In the genomic region with DNA sequence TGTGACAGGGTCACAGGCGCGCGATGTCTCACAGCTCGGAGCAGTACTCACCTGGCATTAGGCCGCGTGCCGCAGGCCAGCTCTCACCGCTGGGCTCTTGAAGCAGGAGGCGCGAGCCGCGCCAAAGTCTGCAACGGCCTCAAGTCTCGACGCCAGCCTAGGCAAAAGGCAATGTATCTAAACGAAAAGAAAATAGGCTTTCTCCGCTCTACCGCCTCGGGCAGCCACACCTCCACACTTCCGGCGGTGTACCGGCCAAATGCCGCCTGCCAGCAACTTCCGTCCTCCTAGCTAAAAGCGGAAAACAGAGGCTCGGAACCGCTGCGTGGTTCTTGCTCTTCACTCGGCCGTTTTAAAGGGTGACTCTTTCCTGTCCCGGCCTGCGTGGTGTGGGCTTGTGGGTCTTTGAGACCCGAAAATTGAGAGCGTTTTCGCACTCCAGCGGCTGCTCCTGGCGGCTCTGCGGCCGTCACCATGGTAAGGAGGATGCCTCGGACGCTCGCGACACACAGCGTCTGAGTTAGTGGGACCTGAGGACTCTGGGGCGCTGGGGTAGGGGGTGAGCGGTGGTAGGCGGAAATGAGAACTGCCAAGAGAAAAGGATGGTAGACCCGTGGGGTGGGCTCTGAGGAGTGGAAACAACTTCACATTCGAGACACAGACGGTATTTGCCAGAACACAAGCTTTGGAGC, we compare ENCODE assay signal across 8 cellular contexts. TPM values are rescaled to one million over a fixed set of nuclear protein-coding genes. Genes with fewer than 3 reads are reported as not detected.
DNase-seq lines count a peak whose midpoint lies in the region; ATAC-seq and TF ChIP-seq lines count a peak whose summit lies in the region.

GFM2 (minus strand) TSS at position 231 of the 692 bp plus-strand sequence. CDS start 3,375 bp downstream, outside the sequence.
NSA2 (plus strand) TSS at position 363 of the 692 bp plus-strand sequence; CDS start at position 475, 112 bp downstream.

- no peaks in the 10 kb centered on the region for H3K27me3 Mint-ChIP-seq in activated T-cell treated with anti-CD3 and anti-CD28 coated beads, Interleukin-2, amount 50 U/mL, for 72 hours (ENCODE audit: low read depth)

- intact Hi-C loops in esophagus muscularis mucosa (cut with DNase I) = loop anchor here (5.0 kb wide), 2 partner anchors 150 to 285 kb away; partner anchors contain the start of gene GCNT4

- peaks cover 24% of the 10 kb centered on the region; the same call in 1 of the 2 replicates for H3K36me3 ChIP-seq in KMS-11 (ENCODE audit: insufficient read depth)
- H3K36me3 ChIP-seq in Peyer's patch = peaks cover 0 to 38% (median 2%) of the 10 kb centered on the region in 3 donors
- H3K36me3 ChIP-seq in esophagus muscularis mucosa = peaks cover 16 to 45% (median 34%) of the 10 kb centered on the region in 4 donors

- H3K9me3 ChIP-seq in Peyer's patch = no peaks in the 10 kb centered on the region
- H3K9me3 ChIP-seq in esophagus muscularis mucosa = no peaks in the 10 kb centered on the region

- H2AFZ ChIP-seq in KMS-11 (ENCODE audit: low read depth) = peak within 1 kb of the TSS; percentile 94

- H4K20me1 ChIP-seq in KMS-11 (ENCODE audit: insufficient read depth) = no peaks in the 10 kb centered on the region

- H3K4me3 Mint-ChIP-seq in activated T-cell treated with anti-CD3 and anti-CD28 coated beads, Interleukin-2, amount 50 U/mL, for 72 hours = peak within 1 kb of the TSS; percentile 96 to 97

- H3K4me2 ChIP-seq in KMS-11 = peak within 1 kb of the TSS; percentile 79

- WGBS in esophagus muscularis mucosa = 0% methylated on average over 24 of the region's 50 CpGs

- peak; percentile 84 for DNase-seq in DMS53 treated with DMSO at 0.1 percent for 48 hours (lab: John Stamatoyannopoulos, UW; ENCODE audit: unreplicated experiment)
- peak; percentile 86 to 96 (median 92) for DNase-seq in Peyer's patch
- peak; percentile 92 to 94 for DNase-seq in activated T-cell treated with anti-CD3 and anti-CD28 coated beads, Interleukin-2, amount 50 U/mL, for 72 hours
- peak; percentile 95 for DNase-seq in esophagus muscularis mucosa (ENCODE audit: extremely low spot score)
- peak; percentile 96 for DNase-seq in myocyte (ENCODE audit: low read depth)
- peak; percentile 81 to 87 for DNase-seq in stimulated activated CD8-positive, alpha-beta memory T cell treated with anti-CD3 and anti-CD28 coated beads, Interleukin-7, amount 100 ng/mL, for 48 hours (ENCODE audit: extremely low read depth in 1 of 2, low read depth in 1 of 2)

- H3K4me1 ChIP-seq in KMS-11 (ENCODE audit: low read depth, poor library complexity, severe bottlenecking) = peaks cover 51% of the 10 kb centered on the region
- H3K4me1 ChIP-seq in Peyer's patch = peaks cover 0 to 28% (median 4%) of the 10 kb centered on the region in 4 donors
- peaks cover 24 to 34% (median 31%) of the 10 kb centered on the region in 4 donors for H3K4me1 ChIP-seq in esophagus muscularis mucosa

- peak within 1 kb of the TSS; percentile 19 for H3K4me3 ChIP-seq in KMS-11 (IDR thresholded peaks at IDR 0.05; ENCODE audit: insufficient read depth, low read depth, low read length)
- H3K4me3 ChIP-seq in Peyer's patch = peak within 1 kb of the TSS; percentile 80 to 94 (median 90)
- peak within 1 kb of the TSS; percentile 77 to 87 (median 81) for H3K4me3 ChIP-seq in esophagus muscularis mucosa

- peak within 1 kb of the TSS; percentile 98 for H3K27ac Mint-ChIP-seq in activated T-cell treated with anti-CD3 and anti-CD28 coated beads, Interleukin-2, amount 50 U/mL, for 72 hours

- no peak; the same call in 1 of the 2 replicates for TF ChIP-seq CTCF in KMS-11 (conservative IDR thresholded peaks at IDR 0.05; ENCODE audit: low read depth, low read length)
- TF ChIP-seq CTCF in Peyer's patch (IDR thresholded peaks at IDR 0.05) = no peak
- TF ChIP-seq CTCF in esophagus muscularis mucosa (IDR thresholded peaks at IDR 0.05) = peak in 1 of 3 experiments; percentile 17

- ATAC-seq in GM21737 (IDR thresholded peaks at IDR 0.05; ENCODE audit: unreplicated experiment) = peak; percentile 87
- peak; percentile 90 to 94 for ATAC-seq in activated T-cell treated with anti-CD3 and anti-CD28 coated beads, Interleukin-2, amount 50 U/mL, for 72 hours (replicated peaks in 1 of 2)

- no peaks in the 10 kb centered on the region for H3K9me3 Mint-ChIP-seq in activated T-cell treated with anti-CD3 and anti-CD28 coated beads, Interleukin-2, amount 50 U/mL, for 72 hours

- H3K79me2 ChIP-seq in KMS-11 (ENCODE audit: insufficient read depth, low read depth) = peaks cover 67% of the 10 kb centered on the region

- peak within 1 kb of the TSS; percentile 78 for H3K9ac ChIP-seq in KMS-11

- TF ChIP-seq POLR2A in Peyer's patch (IDR thresholded peaks at IDR 0.05) (peak; percentile 34 to 47), esophagus muscularis mucosa (IDR thresholded peaks at IDR 0.05; ENCODE audit: low read depth) (no peak)

- peaks cover 46% of the 10 kb centered on the region for H3K4me1 Mint-ChIP-seq in activated T-cell treated with anti-CD3 and anti-CD28 coated beads, Interleukin-2, amount 50 U/mL, for 72 hours (ENCODE audit: low read depth)

- H3K27me3 ChIP-seq in KMS-11 (ENCODE audit: insufficient read depth, low read depth) (no peaks in the 10 kb centered on the region), Peyer's patch (no peaks in the 10 kb centered on the region), esophagus muscularis mucosa (no peaks in the 10 kb centered on the region)

- no peak for TF ChIP-seq EP300 in esophagus muscularis mucosa (IDR thresholded peaks at IDR 0.05)

- peak within 1 kb of the TSS; percentile 56 for H3K27ac ChIP-seq in KMS-11
- H3K27ac ChIP-seq in Peyer's patch = peak within 1 kb of the TSS; percentile 62 to 87 (median 77)
- peak within 1 kb of the TSS; percentile 77 to 87 (median 86) for H3K27ac ChIP-seq in esophagus muscularis mucosa (replicated peaks in 1 of 4)

- H3K36me3 Mint-ChIP-seq in activated T-cell treated with anti-CD3 and anti-CD28 coated beads, Interleukin-2, amount 50 U/mL, for 72 hours (ENCODE audit: insufficient read depth in 2 of 2) = peaks cover 0 to 21% of the 10 kb centered on the region in 2 donors

RNA-seq across cellular contexts. Expression of gene GFM2, which starts in this region (rescaled TPM):
- total RNA-seq in Peyer's patch (10 to 100 TPM; 21.4 to 45.3 (median 29.2) TPM), esophagus muscularis mucosa (10 to 100 TPM; 12.9 to 17.0 (median 14.5) TPM), myocyte (56.5 and 81.1 TPM in 2 replicates)
- 10 to 100 TPM; 22.7 to 23.5 TPM for total RNA-seq in activated T-cell treated with anti-CD3 and anti-CD28 coated beads, Interleukin-2, amount 50 U/mL, for 72 hours
- 25.6 TPM for polyA plus RNA-seq in myocyte (2012)

RNA-seq across cellular contexts. Expression of gene NSA2, which starts in this region (rescaled TPM):
- total RNA-seq in Peyer's patch = 10 to 100 TPM; 26.1 to 78.4 (median 40.1) TPM
- 10 to 100 TPM; 53.1 to 62.4 TPM for total RNA-seq in activated T-cell treated with anti-CD3 and anti-CD28 coated beads, Interleukin-2, amount 50 U/mL, for 72 hours
- 100 to 1,000 TPM in 3 of 4 donors, 10 to 100 TPM in 1; 85.2 to 120 (median 110) TPM for total RNA-seq in esophagus muscularis mucosa
- total RNA-seq in myocyte = 108 and 114 TPM in 2 replicates
- polyA plus RNA-seq in myocyte (2012) = 55.9 TPM

Comparison
In these comparisons a context has a peak if more than half of its experiments do, and no peak if none do; other contexts are left out.
1. Peak in every context shown above with its lines: DNase-seq, ATAC-seq, H3K4me3 ChIP-seq and H3K27ac ChIP-seq.
2. H3K4me3 ChIP-seq: peak in every context shown above with its lines; median percentile 90 in Peyer's patch; 81 in esophagus muscularis mucosa; 19 in KMS-11.